In the genomic region with DNA sequence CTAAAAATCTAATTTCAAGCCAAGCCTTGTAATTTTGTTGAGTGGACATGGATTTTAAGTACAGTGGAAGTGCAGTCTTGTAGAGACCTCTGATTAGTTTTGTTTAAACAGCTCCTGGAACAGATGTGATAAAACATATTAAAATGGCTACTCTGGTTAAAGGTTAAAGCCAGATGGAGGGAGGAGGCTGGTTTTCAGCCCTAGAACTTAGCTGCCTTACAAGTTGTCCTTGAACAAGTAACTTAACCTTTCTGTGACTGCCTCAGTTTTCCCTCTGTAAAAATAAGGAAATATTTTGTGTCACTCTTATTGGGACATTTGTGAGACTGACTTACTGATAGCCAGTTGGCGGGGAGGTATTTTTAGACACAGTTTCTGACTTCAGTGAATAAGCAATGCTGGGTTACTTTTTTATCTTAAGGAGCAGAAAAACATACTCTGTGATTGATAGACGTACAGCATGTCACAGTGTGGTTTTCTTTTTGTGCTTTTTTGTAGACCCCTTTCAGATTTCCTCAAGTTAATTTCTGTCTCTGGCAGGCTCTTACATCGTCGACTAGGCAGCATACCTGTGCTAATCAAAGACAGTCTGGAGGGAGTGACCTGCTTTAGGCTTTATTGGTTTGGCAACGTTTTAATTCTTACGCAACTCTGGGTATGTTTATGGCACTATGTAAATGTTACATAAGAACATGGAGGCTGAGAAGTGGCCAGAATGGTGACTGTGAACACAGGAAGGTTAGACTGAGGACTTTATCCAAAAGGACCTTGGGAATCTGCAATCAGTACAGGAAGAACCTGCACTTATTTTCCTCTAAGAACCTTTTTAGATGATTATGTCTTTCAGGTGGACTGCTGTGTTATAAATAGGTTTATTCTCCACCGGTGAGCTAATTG, we compare ENCODE assay signal across 10 cellular contexts. TPM values are rescaled to one million over a fixed set of nuclear protein-coding genes. Genes with fewer than 3 reads are reported as not detected.
DNase-seq lines count a peak whose midpoint lies in the region; ATAC-seq, FAIRE-seq and TF ChIP-seq lines count a peak whose summit lies in the region.
"Had no signal": no experiment of that assay in that cellular context is flagged by ENCODE, and none has a peak within 500 bp of the region (broad histone marks: within the 10 kb centered on the region; RNA-seq: fewer than 3 reads in every experiment).

No MANE protein-coding gene starts in this region.

- peaks cover 50 to 76% (median 70%) of the 10 kb centered on the region in 10 experiments for H3K4me1 ChIP-seq in BLaER1 treated with 17β-estradiol and CSF1 and Interleukin-3, amounts not matched to agents 10 nM and 100 nM
- peaks cover 0 to 3% (median 2%) of the 10 kb centered on the region in 4 experiments; a peak in 6 of 7 replicates for H3K4me1 ChIP-seq in H1 (replicated peaks in 1 of 4; ENCODE audit: control insufficient read depth in 3 of 4, insufficient read depth in 4 of 4, low read length in 3 of 4)

- peak overlapping the region in 10 of 11 experiments; percentile 3 to 98 (median 61); a peak in 13 of 22 replicates for H3K27ac ChIP-seq in BLaER1 treated with 17β-estradiol and CSF1 and Interleukin-3, amounts not matched to agents 10 nM and 100 nM
- H3K27ac ChIP-seq in H1 (ENCODE audit: low read depth, low read length) (no peak overlapping the region), neural cell (ENCODE audit: low read length) (no peak overlapping the region)

- intact Hi-C loops in Calu3 (cut with micrococcal nuclease; ENCODE audit: unreplicated experiment): no loop called here

- H2BK120ac ChIP-seq in H1 (replicated peaks; ENCODE audit: low read depth, low read length): no peak overlapping the region

- TF ChIP-seq EP300 in H1 (IDR thresholded peaks at IDR 0.05; ENCODE audit: borderline replicate concordance in 1 of 2, low read depth in 2 of 2, low read length in 2 of 2): no peak
- no peak for TF ChIP-seq EP300 in neural cell (conservative IDR thresholded peaks at IDR 0.05; ENCODE audit: poor library complexity, severe bottlenecking)

- no peak for TF ChIP-seq CTCF in H1 (IDR thresholded peaks at IDR 0.05; ENCODE audit: control extremely low read depth in 1 of 3, insufficient read depth in 1 of 3, low read depth in 1 of 3, low read length in 3 of 3)
- TF ChIP-seq CTCF in neural cell (IDR thresholded peaks at IDR 0.05; ENCODE audit: poor library complexity, severe bottlenecking): no peak
- no peak for TF ChIP-seq CTCF in Calu3 (IDR thresholded peaks at IDR 0.05; ENCODE audit: unreplicated experiment)

- no peak overlapping the region for H3K4me3 Mint-ChIP-seq in Calu3 (ENCODE audit: low read depth, unreplicated experiment)

- H3K4me2 ChIP-seq in BLaER1 treated with 17β-estradiol and CSF1 and Interleukin-3, amounts not matched to agents 10 nM and 100 nM: peak overlapping the region; percentile 80 to 99 (median 95)
- H3K4me2 ChIP-seq in H1 (ENCODE audit: insufficient read depth in 1 of 2, low read depth in 2 of 2, low read length in 2 of 2) (no peak overlapping the region), neural cell (ENCODE audit: low read length) (peak overlapping the region; percentile 86)

- H3K27me3 Mint-ChIP-seq in Calu3 (ENCODE audit: unreplicated experiment): peaks cover 8% of the 10 kb centered on the region

- no peak overlapping the region for H3K14ac ChIP-seq in H1 (ENCODE audit: insufficient read length)

- no peak overlapping the region for H4K5ac ChIP-seq in H1 (ENCODE audit: insufficient read length, low read depth, low read length)

- CTCF ChIA-PET in H1 (lab: Charles Lee; ENCODE audit: partially characterized antibody): interaction anchor here (1.0 to 2.0 kb wide), 4 partner anchors 16 to 65 kb away, joined by 3 to 10 read pairs (median 4); no protein-coding TSS in a partner anchor
- CTCF ChIA-PET in Calu3 (lab: Charles Lee): no interaction called here

- peaks cover 46% of the 10 kb centered on the region for H3K4me1 Mint-ChIP-seq in Calu3 (ENCODE audit: low read depth, unreplicated experiment)

- ATAC-seq in GM21825 (IDR thresholded peaks at IDR 0.05; ENCODE audit: unreplicated experiment) (no peak), GM19351 (IDR thresholded peaks at IDR 0.05; ENCODE audit: unreplicated experiment) (no peak), HG03135 (IDR thresholded peaks at IDR 0.05; ENCODE audit: unreplicated experiment) (no peak)

- H3K27ac Mint-ChIP-seq in Calu3 (ENCODE audit: unreplicated experiment): no peak overlapping the region

- no peak overlapping the region for H2BK5ac ChIP-seq in H1 (ENCODE audit: low read depth, low read length)

- H3K36me3 ChIP-seq in BLaER1 treated with 17β-estradiol and CSF1 and Interleukin-3, amounts not matched to agents 10 nM and 100 nM: peaks cover 6 to 57% (median 41%) of the 10 kb centered on the region in 11 experiments; a peak in 21 of 22 replicates
- H3K36me3 ChIP-seq in H1 (ENCODE audit: control insufficient read depth in 2 of 4, insufficient read depth in 4 of 4, low read length in 3 of 4) (no peaks in the 10 kb centered on the region), neural cell (ENCODE audit: insufficient read depth, low read length) (no peaks in the 10 kb centered on the region)

- no peak for FAIRE-seq in H1 (lab: Jason Lieb, UNC)

- BruUV-seq in Calu3 (replicated peaks; lab: Mats Ljungman, UMichigan): no TSS peak

- peaks cover 2% of the 10 kb centered on the region; the same call in 1 of the 2 replicates for H3K79me1 ChIP-seq in H1 (ENCODE audit: low read depth, low read length)

- H2BK15ac ChIP-seq in H1 (ENCODE audit: low read length): no peak overlapping the region

- H3K18ac ChIP-seq in H1 (ENCODE audit: extremely low read depth, low read length): no peak overlapping the region

- TF ChIP-seq RAD21 in H1 (IDR thresholded peaks at IDR 0.05 in 1 of 2, conservative IDR thresholded peaks at IDR 0.05 in 1 of 2; ENCODE audit: low read depth in 2 of 2, low read length in 2 of 2) (no peak), neural cell (conservative IDR thresholded peaks at IDR 0.05) (no peak)

- H3K27me3 ChIP-seq in BLaER1 treated with 17β-estradiol and CSF1 and Interleukin-3, amounts not matched to agents 10 nM and 100 nM: no peaks in the 10 kb centered on the region
- H3K27me3 ChIP-seq in H1 (replicated peaks in 1 of 4; ENCODE audit: control insufficient read depth in 3 of 4, extremely low read depth in 1 of 4, insufficient read depth in 3 of 4, low read length in 3 of 4) (peaks cover 5 to 28% (median 21%) of the 10 kb centered on the region in 4 experiments), neural cell (ENCODE audit: insufficient read depth, low read depth, low read length) (no peaks in the 10 kb centered on the region)

- TF ChIP-seq POLR2A in H1 (IDR thresholded peaks at IDR 0.05; ENCODE audit: control extremely low read depth in 1 of 2, low read depth in 2 of 2, low read length in 2 of 2): no peak

- no peak overlapping the region for H2BK12ac ChIP-seq in H1 (ENCODE audit: low read depth, low read length)

- H3K9me3 Mint-ChIP-seq in Calu3 (ENCODE audit: low read depth, unreplicated experiment): no peaks in the 10 kb centered on the region

- H3K4ac ChIP-seq in H1 (replicated peaks; ENCODE audit: insufficient read length, low read depth, low read length): no peak overlapping the region

- H3K9me3 ChIP-seq in BLaER1 treated with 17β-estradiol and CSF1 and Interleukin-3, amounts not matched to agents 10 nM and 100 nM (replicated peaks in 1 of 11): peaks cover 0 to 5% (median 0%) of the 10 kb centered on the region in 11 experiments; a peak in 1 of 22 replicates
- H3K9me3 ChIP-seq in H1 (ENCODE audit: insufficient read depth in 2 of 2, low read depth in 1 of 2, low read length in 1 of 2): no peaks in the 10 kb centered on the region
- no peaks in the 10 kb centered on the region for H3K9me3 ChIP-seq in neural cell (ENCODE audit: low read length)

- no peaks in the 10 kb centered on the region for H3F3A ChIP-seq in neural cell (ENCODE audit: insufficient read depth, low read length, poor library complexity, severe bottlenecking)

- H3K9ac ChIP-seq in BLaER1 treated with 17β-estradiol and CSF1 and Interleukin-3, amounts not matched to agents 10 nM and 100 nM: peak overlapping the region; percentile 6 to 99 (median 98); a peak in 16 of 22 replicates
- no peak overlapping the region for H3K9ac ChIP-seq in H1 (replicated peaks in 1 of 4; ENCODE audit: extremely low read depth in 1 of 4, low read depth in 3 of 4, low read length in 3 of 4)
- H3K9ac ChIP-seq in neural cell (ENCODE audit: low read length): peak overlapping the region; percentile 97

- H2BK20ac ChIP-seq in H1 (ENCODE audit: low read length): no peak overlapping the region

- POLR2A ChIA-PET in H1 (lab: Charles Lee; ENCODE audit: partially characterized antibody): interaction anchor here (1.7 to 1.8 kb wide), 2 partner anchors 11 to 39 kb away, joined by 4 read pairs; no protein-coding TSS in a partner anchor

- H3K79me2 ChIP-seq in H1 (ENCODE audit: control insufficient read depth in 1 of 2, insufficient read depth in 2 of 2, low read length in 2 of 2): peaks cover 0 to 43% of the 10 kb centered on the region in 2 experiments; a peak in 2 of 4 replicates
- peaks cover 79% of the 10 kb centered on the region for H3K79me2 ChIP-seq in neural cell (replicated peaks; ENCODE audit: insufficient read depth, low read length)

- H2AFZ ChIP-seq in H1 (ENCODE audit: low read length) (no peak overlapping the region), neural cell (ENCODE audit: low read depth, low read length) (no peak overlapping the region)

- peak overlapping the region in 8 of 10 experiments; percentile 95 to 99 (median 98); a peak in 13 of 20 replicates for H3K4me3 ChIP-seq in BLaER1 treated with 17β-estradiol and CSF1 and Interleukin-3, amounts not matched to agents 10 nM and 100 nM
- no peak overlapping the region for H3K4me3 ChIP-seq in H1 (ENCODE audit: extremely low read depth in 1 of 4, insufficient read depth in 2 of 4, low read depth in 3 of 4, low read length in 4 of 4)
- H3K4me3 ChIP-seq in neural cell (ENCODE audit: low read length): peak overlapping the region; percentile 75

- H4K20me1 ChIP-seq in BLaER1 treated with 17β-estradiol and CSF1 and Interleukin-3, amounts not matched to agents 10 nM and 100 nM: peaks cover 39 to 70% (median 59%) of the 10 kb centered on the region in 11 experiments; a peak in 20 of 22 replicates
- H4K20me1 ChIP-seq in H1 (replicated peaks in 1 of 2; ENCODE audit: control insufficient read depth in 1 of 2, insufficient read depth in 2 of 2, low read length in 2 of 2) (peaks cover 9 to 16% of the 10 kb centered on the region in 2 experiments), neural cell (ENCODE audit: insufficient read depth) (peaks cover 23% of the 10 kb centered on the region)

- H3K23me2 ChIP-seq in H1 (ENCODE audit: low read depth, low read length): peaks cover 7% of the 10 kb centered on the region; the same call in 1 of the 2 replicates

- H3K56ac ChIP-seq in H1 (replicated peaks; ENCODE audit: insufficient read length, low read depth, low read length): no peak overlapping the region

- no peak overlapping the region for H4K91ac ChIP-seq in H1 (replicated peaks; ENCODE audit: insufficient read length, low read length)

- DNase-seq in MV-4-11 (lab: John Stamatoyannopoulos, UW) (peak; percentile 64), H1 (ENCODE audit: low read depth in 1 of 2, low spot score in 2 of 2) (no peak), Calu3 (no peak)
- DNase-seq: activated CD8-positive, alpha-beta memory T cell treated with anti-CD3 and anti-CD28 coated beads, Interleukin-2, amount 50 U/mL, for 48 hours; NCI-H187 treated with DMSO at 0.1 percent for 48 hours had no signal

- peaks cover 25% of the 10 kb centered on the region for H3K36me3 Mint-ChIP-seq in Calu3 (ENCODE audit: insufficient read depth, unreplicated experiment)

- no peak overlapping the region for H2AK5ac ChIP-seq in H1 (ENCODE audit: low read depth, low read length)

- no peaks in the 10 kb centered on the region for H3K9me2 ChIP-seq in neural cell (ENCODE audit: insufficient read depth, low read length)

- no peak overlapping the region for H4K8ac ChIP-seq in H1 (ENCODE audit: extremely low read depth, insufficient read depth, low read length)

- WGBS in H1 (ENCODE audit: extremely low coverage in 1 of 2, insufficient coverage in 1 of 2, insufficient read length in 1 of 2, insufficient replicate concordance in 2 of 2, low coverage in 1 of 2, low lambda C conversion rate in 2 of 2, missing lambda C conversion rate in 1 of 2), 2 experiments: 88% methylated on average over 7 of the region's 7 CpGs; no CpG with 5 or more reads in 1 of the 2 experiments

- no peak overlapping the region for H3K23ac ChIP-seq in H1 (ENCODE audit: insufficient read length)

RNA-seq across cellular contexts. Expression of a gene that starts 3.2 kb away (rescaled TPM):
- total RNA-seq in H1 (2021; fragmentation: NEBNext Ultra II Directional; extraction: Animal tissue kit (Norgen Biotek cat#: 25700)): 13.5 and 16.0 TPM in 2 replicates
- polyA plus RNA-seq in H1 (2011; rRNA removed): 19.2 and 24.7 TPM in 2 replicates
- polyA plus RNA-seq in H1 (2011; cell fraction: cytosol; rRNA removed): 19.1 TPM
- polyA plus RNA-seq in H1 (2011; cell fraction: nucleus; rRNA removed): 18.9 TPM
- polyA plus RNA-seq in H1 (2012, experiment 1 of 2): 12.9 to 19.5 TPM (median 17.3 TPM) in 4 replicates
- 9.5 TPM for polyA plus RNA-seq in H1 (2012, experiment 2 of 2)
- 10.3 TPM for polyA plus RNA-seq in H1 (2013, experiment 1 of 2)
- polyA plus RNA-seq in H1 (2013, experiment 2 of 2): 11.9 TPM
- 20.8 and 23.4 TPM in 2 replicates for polyA minus RNA-seq in H1 (2011; rRNA and poly(A)+ RNA removed)
- polyA minus RNA-seq in H1 (2011; cell fraction: cytosol; rRNA and poly(A)+ RNA removed): 12.9 TPM
- polyA minus RNA-seq in H1 (2011; cell fraction: nucleus; rRNA and poly(A)+ RNA removed): 14.2 TPM
- polyA plus RNA-seq in neural cell: 47.2 and 52.3 TPM in 2 replicates
- 79.1 and 88.6 TPM in 2 replicates for polyA minus RNA-seq in neural cell
- 16.3 and 17.3 TPM in 2 replicates for total RNA-seq in Calu3 (2022)

RNA-seq across cellular contexts. Expression of a gene that starts 47.4 kb away (rescaled TPM):
- 0.09 TPM in 1 of 2 replicates, not detected in the other for total RNA-seq in H1 (2021; fragmentation: NEBNext Ultra II Directional; extraction: Animal tissue kit (Norgen Biotek cat#: 25700))
- 0.35 and 0.50 TPM in 2 replicates for polyA plus RNA-seq in H1 (2011; rRNA removed)
- 0.54 TPM for polyA plus RNA-seq in H1 (2011; cell fraction: cytosol; rRNA removed)
- 1.2 TPM for polyA plus RNA-seq in H1 (2011; cell fraction: nucleus; rRNA removed)
- 0.59 to 0.90 TPM (median 0.84 TPM) in 4 replicates for polyA plus RNA-seq in H1 (2012, experiment 1 of 2)
- 0.10 TPM for polyA plus RNA-seq in H1 (2012, experiment 2 of 2)
- polyA plus RNA-seq in H1 (2013, experiment 1 of 2): 0.39 TPM
- polyA plus RNA-seq in H1 (2013, experiment 2 of 2): 0.24 TPM
- polyA minus RNA-seq in H1 (2011; rRNA and poly(A)+ RNA removed): 0.39 and 0.82 TPM in 2 replicates
- polyA minus RNA-seq in H1 (2011; cell fraction: cytosol; rRNA and poly(A)+ RNA removed): not detected
- polyA minus RNA-seq in H1 (2011; cell fraction: nucleus; rRNA and poly(A)+ RNA removed): 1.4 TPM
- not detected in 2 replicates for polyA plus RNA-seq in neural cell
- not detected in 2 replicates for polyA minus RNA-seq in neural cell
- 0.44 TPM in 1 of 2 replicates, not detected in the other for total RNA-seq in Calu3 (2022)

RNA-seq across cellular contexts. Expression of a gene that starts 52.0 kb away (rescaled TPM):
- total RNA-seq in H1 (2021; fragmentation: NEBNext Ultra II Directional; extraction: Animal tissue kit (Norgen Biotek cat#: 25700)): 4.1 and 4.9 TPM in 2 replicates
- polyA plus RNA-seq in H1 (2011; rRNA removed) (2.6 and 3.2 TPM in 2 replicates), neural cell (5.4 and 6.1 TPM in 2 replicates)
- polyA plus RNA-seq in H1 (2011; cell fraction: cytosol; rRNA removed): 3.5 TPM
- 4.6 TPM for polyA plus RNA-seq in H1 (2011; cell fraction: nucleus; rRNA removed)
- 3.1 to 5.3 TPM (median 5.1 TPM) in 4 replicates for polyA plus RNA-seq in H1 (2012, experiment 1 of 2)
- polyA plus RNA-seq in H1 (2012, experiment 2 of 2): 7.8 TPM
- 2.1 TPM for polyA plus RNA-seq in H1 (2013, experiment 1 of 2)
- 2.2 TPM for polyA plus RNA-seq in H1 (2013, experiment 2 of 2)
- polyA minus RNA-seq in H1 (2011; rRNA and poly(A)+ RNA removed): 2.1 and 5.8 TPM in 2 replicates
- 4.4 TPM for polyA minus RNA-seq in H1 (2011; cell fraction: cytosol; rRNA and poly(A)+ RNA removed)
- 6.3 TPM for polyA minus RNA-seq in H1 (2011; cell fraction: nucleus; rRNA and poly(A)+ RNA removed)
- polyA minus RNA-seq in neural cell: 2.2 and 2.4 TPM in 2 replicates
- 0.34 TPM in 1 of 2 replicates, not detected in the other for total RNA-seq in Calu3 (2022)

Comparison
In these comparisons a context has a peak if more than half of its experiments do, and no peak if none do; other contexts are left out.
1. H3K27ac ChIP-seq: peak in BLaER1 treated with 17β-estradiol and CSF1 and Interleukin-3, amounts not matched to agents 10 nM and 100 nM (10 of 11); none in H1 (single experiment) and neural cell (single experiment).
2. H3K4me2 ChIP-seq: peak in BLaER1 treated with 17β-estradiol and CSF1 and Interleukin-3, amounts not matched to agents 10 nM and 100 nM (11 of 11) and neural cell (single experiment); none in H1 (0 of 2).
3. H3K4me3 ChIP-seq: peak in BLaER1 treated with 17β-estradiol and CSF1 and Interleukin-3, amounts not matched to agents 10 nM and 100 nM (8 of 10) and neural cell (single experiment); none in H1 (0 of 4).
4. H3K9ac ChIP-seq: peak in BLaER1 treated with 17β-estradiol and CSF1 and Interleukin-3, amounts not matched to agents 10 nM and 100 nM (11 of 11) and neural cell (single experiment); none in H1 (0 of 4).